ENCODE assay signal across 9 cellular contexts in the genomic region with DNA sequence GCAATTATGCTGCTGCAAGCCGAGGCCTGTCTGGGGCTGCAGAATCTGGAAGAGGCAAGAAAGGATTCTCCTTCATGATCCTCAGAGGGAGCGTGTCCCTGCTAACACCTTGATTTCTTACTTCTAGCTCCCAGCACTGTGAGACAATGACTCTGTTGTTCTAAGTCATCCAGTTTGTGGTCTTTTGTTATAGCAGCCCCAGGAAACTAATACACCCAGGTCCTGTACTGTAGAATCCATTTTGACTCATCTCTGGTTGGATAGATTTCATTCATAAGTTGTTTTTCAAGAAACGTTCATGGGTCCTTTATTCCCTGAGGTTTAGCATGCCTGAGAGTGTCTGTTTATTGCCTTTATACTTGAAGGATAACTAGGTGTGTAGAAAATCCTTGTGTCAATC.
"Had no signal": no experiment of that assay in that cellular context is flagged by ENCODE, and none has a peak within 500 bp of the region (broad histone marks: within the 10 kb centered on the region; RNA-seq: fewer than 3 reads in every experiment).

No MANE protein-coding gene starts in this region.

- DNase-seq: GM23248, GOT3, H9, HCEC 1CT, KBM-7 had no signal

- H2AFZ ChIP-seq: GM23248 had no signal

- FAIRE-seq: H54 had no signal

- H3K4me2 ChIP-seq: KMS-11 had no signal

- H3K9ac ChIP-seq: GM23248, KMS-11 had no signal

- H3K27ac ChIP-seq: GM23248, HL-60, KMS-11 had no signal

- H3K4me3 Mint-ChIP-seq: H9, IgD-negative memory B cell had no signal

- H3K27ac Mint-ChIP-seq: IgD-negative memory B cell had no signal

- H3K4me3 ChIP-seq: GM23248 had no signal
